In genomic region chr4:71456841-71457240, GRCh38 we compare ENCODE assay signal across 11 cellular contexts.
DNase-seq lines count a peak whose midpoint lies in the region; ATAC-seq, FAIRE-seq and TF ChIP-seq lines count a peak whose summit lies in the region.
"Had no signal": no experiment of that assay in that cellular context is flagged by ENCODE, and none has a peak within 500 bp of the region (broad histone marks: within the 10 kb centered on the region; RNA-seq: fewer than 3 reads in every experiment).

No MANE protein-coding gene starts in this region.

- CTCF ChIA-PET in MCF 10A (lab: Yijun Ruan, JAX): interaction anchor here (0.7 to 1.2 kb wide), 2 partner anchors 272 to 430 kb away, joined by 3 read pairs; no protein-coding TSS in a partner anchor

- no peaks in the 10 kb centered on the region for H3K27me3 ChIP-seq in breast epithelium
- no peaks in the 10 kb centered on the region for H3K27me3 ChIP-seq in bronchial epithelial cell (ENCODE audit: control insufficient read depth, insufficient read depth, low read length)
- H3K27me3 ChIP-seq in kidney epithelial cell (ENCODE audit: control insufficient read depth, insufficient read depth, low read length): no peaks in the 10 kb centered on the region
- H3K27me3 ChIP-seq: spleen had no signal

- no peak for TF ChIP-seq POLR2A in breast epithelium (IDR thresholded peaks at IDR 0.05)

- no peak overlapping the region for H3K4me3 Mint-ChIP-seq in MCF 10A (ENCODE audit: unreplicated experiment)
- H3K4me3 Mint-ChIP-seq: activated naive CD8-positive, alpha-beta T cell treated with anti-CD3 and anti-CD28 coated beads, Interleukin-2, amount 50 U/mL, for 24 hours had no signal

- DNase-seq in MCF 10A (ENCODE audit: unreplicated experiment): peak; percentile 81
- no peak for DNase-seq in breast epithelium (ENCODE audit: low spot score in 2 of 2)
- DNase-seq in bronchial epithelial cell (ENCODE audit: low read depth): peak; percentile 97
- DNase-seq in kidney epithelial cell (ENCODE audit: low read depth): peak; percentile 50
- DNase-seq in DMS114 treated with DMSO at 0.1 percent for 48 hours (lab: John Stamatoyannopoulos, UW; ENCODE audit: unreplicated experiment): no peak
- no peak for DNase-seq in NCI-H1048 (lab: John Stamatoyannopoulos, UW)
- DNase-seq: activated CD4-positive, CD25-positive, alpha-beta regulatory T cell; activated naive CD8-positive, alpha-beta T cell treated with anti-CD3 and anti-CD28 coated beads, Interleukin-2, amount 50 U/mL, for 24 hours; spleen had no signal

- no peak for TF ChIP-seq CTCF in MCF 10A (IDR thresholded peaks at IDR 0.05; ENCODE audit: unreplicated experiment)
- no peak for TF ChIP-seq CTCF in breast epithelium (IDR thresholded peaks at IDR 0.05)
- TF ChIP-seq CTCF in bronchial epithelial cell (IDR thresholded peaks at IDR 0.05; ENCODE audit: insufficient read depth, low read length, severe bottlenecking): no peak
- no peak for TF ChIP-seq CTCF in kidney epithelial cell (IDR thresholded peaks at IDR 0.05; ENCODE audit: insufficient read depth, low read length, poor library complexity, severe bottlenecking)

- no peaks in the 10 kb centered on the region for H3K9me3 ChIP-seq in breast epithelium
- H3K9me3 ChIP-seq: spleen had no signal

- no peak overlapping the region for H3K27ac ChIP-seq in breast epithelium
- H3K27ac ChIP-seq: spleen had no signal

- no peaks in the 10 kb centered on the region for H3K4me1 Mint-ChIP-seq in MCF 10A (ENCODE audit: insufficient read depth, unreplicated experiment)
- H3K4me1 Mint-ChIP-seq: activated naive CD8-positive, alpha-beta T cell treated with anti-CD3 and anti-CD28 coated beads, Interleukin-2, amount 50 U/mL, for 24 hours had no signal

- H3K4me3 ChIP-seq in breast epithelium: no peak overlapping the region
- no peak overlapping the region for H3K4me3 ChIP-seq in bronchial epithelial cell (ENCODE audit: low read depth, low read length)
- no peak overlapping the region for H3K4me3 ChIP-seq in kidney epithelial cell (ENCODE audit: low read depth, low read length)
- H3K4me3 ChIP-seq: spleen had no signal

- H3K9me3 Mint-ChIP-seq in MCF 10A (ENCODE audit: unreplicated experiment): no peaks in the 10 kb centered on the region
- H3K9me3 Mint-ChIP-seq: activated naive CD8-positive, alpha-beta T cell treated with anti-CD3 and anti-CD28 coated beads, Interleukin-2, amount 50 U/mL, for 24 hours had no signal

- no peaks in the 10 kb centered on the region for H3K27me3 Mint-ChIP-seq in MCF 10A (ENCODE audit: insufficient read depth, unreplicated experiment)
- H3K27me3 Mint-ChIP-seq: activated naive CD8-positive, alpha-beta T cell treated with anti-CD3 and anti-CD28 coated beads, Interleukin-2, amount 50 U/mL, for 24 hours had no signal

- no peak for FAIRE-seq in bronchial epithelial cell (lab: Jason Lieb, UNC)

- ATAC-seq in GM21515 (IDR thresholded peaks at IDR 0.05; ENCODE audit: unreplicated experiment): no peak
- ATAC-seq in GM21786 (IDR thresholded peaks at IDR 0.05; ENCODE audit: unreplicated experiment): no peak
- ATAC-seq: activated naive CD8-positive, alpha-beta T cell treated with anti-CD3 and anti-CD28 coated beads, Interleukin-2, amount 50 U/mL, for 24 hours had no signal

- no peaks in the 10 kb centered on the region for H3K4me1 ChIP-seq in breast epithelium
- H3K4me1 ChIP-seq: spleen had no signal

- no TSS peak for BruUV-seq in MCF 10A (replicated peaks; lab: Mats Ljungman, UMichigan)

- POLR2A ChIA-PET in MCF 10A (lab: Yijun Ruan, JAX): interaction anchor here (0.6 kb wide), 3 partner anchors 16 to 262 kb away, joined by 3 read pairs; no protein-coding TSS in a partner anchor

- no peaks in the 10 kb centered on the region for H3K36me3 ChIP-seq in breast epithelium
- no peaks in the 10 kb centered on the region for H3K36me3 ChIP-seq in bronchial epithelial cell (ENCODE audit: control insufficient read depth, insufficient read depth, low read length)
- H3K36me3 ChIP-seq in kidney epithelial cell (ENCODE audit: control insufficient read depth, insufficient read depth, low read length): no peaks in the 10 kb centered on the region
- H3K36me3 ChIP-seq: spleen had no signal

- no peaks in the 10 kb centered on the region for H3K36me3 Mint-ChIP-seq in MCF 10A (ENCODE audit: insufficient read depth, unreplicated experiment)

- intact Hi-C loops in MCF 10A (cut with micrococcal nuclease): no loop called here
- intact Hi-C loops in breast epithelium (cut with DNase I; ENCODE audit: low total_unique reads): no loop called here

- H3K27ac Mint-ChIP-seq in MCF 10A (ENCODE audit: low read depth, unreplicated experiment): no peak overlapping the region
- H3K27ac Mint-ChIP-seq: activated naive CD8-positive, alpha-beta T cell treated with anti-CD3 and anti-CD28 coated beads, Interleukin-2, amount 50 U/mL, for 24 hours had no signal

Comparison
In these comparisons a context has a peak if more than half of its experiments do, and no peak if none do; other contexts are left out.
1. DNase-seq: peak in MCF 10A (single experiment), bronchial epithelial cell (single experiment) and kidney epithelial cell (single experiment); none in breast epithelium (0 of 2), DMS114 treated with DMSO at 0.1 percent for 48 hours (single experiment) and NCI-H1048 (single experiment).